ENCODE assay signal across 15 cellular contexts in the genomic region with DNA sequence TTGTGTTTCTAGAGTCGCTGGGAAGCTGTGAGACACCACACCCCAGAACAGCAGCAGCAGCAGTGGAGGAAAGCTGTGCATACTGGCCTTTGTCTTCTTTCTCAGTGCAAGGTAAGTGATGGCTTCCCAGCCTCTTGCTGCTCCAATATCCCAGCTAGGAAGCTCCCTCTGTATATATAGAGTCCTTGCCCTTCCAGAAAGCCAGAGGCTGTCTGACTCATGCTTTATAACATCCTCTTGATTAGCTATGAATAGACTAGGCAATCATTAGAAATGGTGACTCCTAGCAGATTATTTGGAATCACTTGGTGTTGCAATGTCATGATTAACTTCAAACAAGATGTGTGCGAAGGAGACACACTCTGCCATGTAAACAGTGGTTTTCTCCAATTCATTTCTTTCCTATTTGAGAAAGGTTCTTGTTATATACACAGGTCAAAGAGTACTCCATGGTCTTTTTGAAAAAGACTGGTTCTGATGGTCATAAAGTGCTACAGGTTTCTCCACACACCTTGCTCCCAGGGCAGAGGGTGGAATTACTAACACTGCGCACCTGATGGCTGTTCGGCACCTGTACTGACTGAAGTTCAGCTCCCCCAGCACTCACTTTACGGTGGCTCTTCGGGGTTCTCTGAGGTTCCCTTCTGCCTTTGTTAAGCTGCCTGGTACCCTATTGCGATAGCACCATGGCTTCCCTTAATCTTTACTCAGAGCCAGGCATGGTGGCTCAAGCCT. TPM values are rescaled to one million over a fixed set of nuclear protein-coding genes. Genes with fewer than 3 reads are reported as not detected.
DNase-seq lines count a peak whose midpoint lies in the region; FAIRE-seq and TF ChIP-seq lines count a peak whose summit lies in the region.
"Had no signal": no experiment of that assay in that cellular context is flagged by ENCODE, and none has a peak within 500 bp of the region (broad histone marks: within the 10 kb centered on the region; RNA-seq: fewer than 3 reads in every experiment).

Gene MMP1, minus strand, starts transcription at position 149 of the 735 bp plus-strand sequence. Its CDS starts 68 bp downstream, at position 81.

- peak within 1 kb of the TSS; percentile 26 for H3K27ac ChIP-seq in fibroblast of lung (ENCODE audit: insufficient read depth, low read length)
- H3K27ac ChIP-seq: ascending aorta, right lobe of liver, testis had no signal

- no peaks in the 10 kb centered on the region for H3K79me2 ChIP-seq in fibroblast of lung (ENCODE audit: control insufficient read depth, insufficient read depth, low read length)

- peak within 1 kb of the TSS in 1 of 4 experiments; percentile 33 for H3K4me3 ChIP-seq in fibroblast of lung (replicated peaks in 1 of 4; ENCODE audit: control extremely low read depth in 1 of 4, insufficient read depth in 1 of 4, low read depth in 3 of 4, low read length in 4 of 4)
- no peak within 1 kb of the TSS for H3K4me3 ChIP-seq in skeletal muscle cell (ENCODE audit: low read depth, low read length)
- H3K4me3 ChIP-seq: ascending aorta, GM12878, right lobe of liver, testis had no signal

- FAIRE-seq in GM12892 (lab: Jason Lieb, UNC) = no peak
- FAIRE-seq: GM12878 had no signal

- peaks cover 7% of the 10 kb centered on the region for H3K4me1 ChIP-seq in fibroblast of lung (ENCODE audit: control insufficient read depth, extremely low read depth, insufficient read depth, low read length)
- H3K4me1 ChIP-seq: ascending aorta, right lobe of liver, testis had no signal

- no peaks in the 10 kb centered on the region for H3K27me3 ChIP-seq in fibroblast of lung (ENCODE audit: control insufficient read depth, insufficient read depth, low read length)
- H3K27me3 ChIP-seq: ascending aorta, right lobe of liver, testis had no signal

- peak; percentile 84 for DNase-seq in EL
- peak; percentile 44 for DNase-seq in RKO (ENCODE audit: low spot score)
- DNase-seq in fibroblast of lung (ENCODE audit: low read depth in 2 of 2) = peak; percentile 72 to 77
- DNase-seq in skeletal muscle cell (ENCODE audit: low read depth) = peak; percentile 26
- DNase-seq in middle frontal gyrus (ENCODE audit: extremely low spot score, low spot score) = no peak
- DNase-seq in GM12892 (ENCODE audit: insufficient read length) = no peak
- no peak for DNase-seq in activated CD4-positive, CD25-positive, alpha-beta regulatory T cell (lab: John Stamatoyannopoulos, UW)
- no peak for DNase-seq in central memory CD4-positive, alpha-beta T cell
- DNase-seq: activated CD4-positive, alpha-beta T cell treated with anti-CD3 and anti-CD28 coated beads for 1 hour; activated T-cell treated with anti-CD3 and anti-CD28 coated beads, Interleukin-2, amount 50 U/mL, for 72 hours; NCI-H2029; right lobe of liver; testis had no signal

- H3K4me2 ChIP-seq in fibroblast of lung (ENCODE audit: extremely low read depth, insufficient read depth, low read length) = peak within 1 kb of the TSS; percentile 50

- no peak for TF ChIP-seq CTCF in fibroblast of lung (conservative IDR thresholded peaks at IDR 0.05 in 1 of 2, IDR thresholded peaks at IDR 0.05 in 1 of 2; ENCODE audit: low read depth in 1 of 2, low read length in 2 of 2)

- no peaks in the 10 kb centered on the region for H3K9me3 ChIP-seq in fibroblast of lung (ENCODE audit: control insufficient read depth, insufficient read depth, low read depth, low read length)
- H3K9me3 ChIP-seq: ascending aorta, right lobe of liver, testis had no signal

- no peaks in the 10 kb centered on the region for H4K20me1 ChIP-seq in fibroblast of lung (ENCODE audit: control insufficient read depth, extremely low read depth, insufficient read depth, low read length)

- no peak within 1 kb of the TSS for H3K9ac ChIP-seq in fibroblast of lung (ENCODE audit: insufficient read depth, low read length)

- TF ChIP-seq POLR2A in GM12892 (IDR thresholded peaks at IDR 0.05; ENCODE audit: low read depth, low read length) = no peak

- H3K36me3 ChIP-seq in fibroblast of lung (ENCODE audit: control insufficient read depth, insufficient read depth, low read length) = no peaks in the 10 kb centered on the region
- H3K36me3 ChIP-seq: ascending aorta, right lobe of liver had no signal

- H2AFZ ChIP-seq in fibroblast of lung (ENCODE audit: low read length) = no peak within 1 kb of the TSS

RNA-seq across cellular contexts. Expression of gene MMP1, which starts in this region (rescaled TPM):
- 28.5 and 489 TPM in 2 replicates for total RNA-seq in fibroblast of lung
- polyA plus RNA-seq in fibroblast of lung = 40.5 and 415 TPM in 2 replicates
- 24.2 and 278 TPM in 2 replicates for polyA plus RNA-seq in fibroblast of lung (2012)
- polyA minus RNA-seq in fibroblast of lung (ENCODE audit: low replicate concordance) = 7.8 and 78.5 TPM in 2 replicates
- polyA plus RNA-seq in GM12892 (2012; ENCODE audit: missing spikeins) = not detected
- total RNA-seq: activated T-cell treated with anti-CD3 and anti-CD28 coated beads, Interleukin-2, amount 50 U/mL, for 72 hours; ascending aorta; GM12878 had no signal
- polyA plus RNA-seq: GM12878 had no signal

Comparison
In these comparisons a context has a peak if more than half of its experiments do, and no peak if none do; other contexts are left out.
1. DNase-seq: peak in EL (single experiment), RKO (single experiment), fibroblast of lung (2 of 2) and skeletal muscle cell (single experiment); none in middle frontal gyrus (single experiment), GM12892 (single experiment), activated CD4-positive, CD25-positive, alpha-beta regulatory T cell (0 of 4) and central memory CD4-positive, alpha-beta T cell (single experiment).